In the genomic region with DNA sequence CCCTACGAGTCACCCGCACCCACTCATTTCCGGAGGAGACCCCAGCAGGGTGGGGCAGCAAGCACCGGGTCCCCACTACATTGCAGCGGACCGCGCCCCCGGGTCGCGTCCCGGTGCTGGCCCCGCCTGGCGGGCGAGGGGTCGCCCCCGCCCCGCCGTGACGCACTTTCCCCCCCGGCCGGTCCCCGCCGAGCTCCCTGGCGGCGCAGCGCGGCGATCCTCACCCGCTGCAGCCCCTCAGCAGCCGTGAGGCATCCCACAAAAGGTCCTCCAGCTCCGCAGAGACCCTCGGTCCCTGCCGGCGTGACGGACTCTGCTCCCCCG, we compare ENCODE assay signal across 8 cellular contexts.
A peak's percentile ranks its signal among the peaks of the same experiment; 100 is the strongest.
DNase-seq lines count a peak whose midpoint lies in the region; ATAC-seq, FAIRE-seq and TF ChIP-seq lines count a peak whose summit lies in the region.

No MANE protein-coding gene starts in this region.

- intact Hi-C loops in endothelial cell of umbilical vein (cut with micrococcal nuclease), result loop anchor here (1.0 to 10.0 kb wide), 9 partner anchors 36 to 1221 kb away; no protein-coding TSS in a partner anchor

- under 1% methylated on average over 36 of the region's 36 CpGs for WGBS in urinary bladder

- peak; percentile 67 for DNase-seq in activated effector memory CD4-positive, alpha-beta T cell treated with anti-CD3 and anti-CD28 coated beads, Interleukin-2, amount 50 U/mL, for 16 hours
- no peak for DNase-seq in activated effector memory CD4-positive, alpha-beta T cell treated with Interleukin-2 at 50 U/mL for 16 hours
- DNase-seq in WERI-Rb-1, result peak; percentile 27
- peak; percentile 70 for DNase-seq in endothelial cell of umbilical vein (ENCODE audit: low read depth, low spot score)
- no peak for DNase-seq in GM19240 (ENCODE audit: insufficient read length, low spot score)

- H3K27ac ChIP-seq in WERI-Rb-1, result no peak overlapping the region
- H3K27ac ChIP-seq in endothelial cell of umbilical vein (ENCODE audit: insufficient read depth, low read depth, low read length), result peak overlapping the region; percentile 96
- H3K27ac ChIP-seq in urinary bladder (ENCODE audit: low read depth), result peak overlapping the region; percentile 91

- CTCF ChIA-PET in endothelial cell of umbilical vein (lab: Charles Lee), result interaction anchor here (0.6 to 4.8 kb wide), 39 partner anchors 11 to 961 kb away, joined by 3 to 101 read pairs (median 4); partner anchors contain the start of gene PRICKLE1

- peaks cover 72% of the 10 kb centered on the region for H3K79me2 ChIP-seq in endothelial cell of umbilical vein (ENCODE audit: control insufficient read depth, insufficient read depth, low read length)

- H3K9ac ChIP-seq in endothelial cell of umbilical vein (replicated peaks; ENCODE audit: extremely low read depth, insufficient read depth, low read length) (peak overlapping the region; percentile 97), mucosa of stomach (ENCODE audit: low read length) (peak overlapping the region; percentile 68)

- peaks cover 51% of the 10 kb centered on the region for H3K4me1 ChIP-seq in endothelial cell of umbilical vein (ENCODE audit: control insufficient read depth, extremely low read depth, insufficient read depth, low read length)
- peaks cover 14% of the 10 kb centered on the region for H3K4me1 ChIP-seq in mucosa of stomach (ENCODE audit: control insufficient read depth, insufficient read depth, low read length)
- no peaks in the 10 kb centered on the region for H3K4me1 ChIP-seq in urinary bladder (ENCODE audit: insufficient read depth)

- FAIRE-seq in endothelial cell of umbilical vein (lab: Jason Lieb, UNC), result no peak

- dilution Hi-C loops in endothelial cell of umbilical vein (cut with MboI; ENCODE audit: extremely low pct_ligation_motif_present, low sequenced_read_pairs), result no loop called here

- H3K36me3 ChIP-seq in WERI-Rb-1, result no peaks in the 10 kb centered on the region
- H3K36me3 ChIP-seq in endothelial cell of umbilical vein (ENCODE audit: control insufficient read depth in 2 of 2, extremely low read depth in 1 of 2, insufficient read depth in 2 of 2, low read length in 2 of 2), result no peaks in the 10 kb centered on the region
- H3K36me3 ChIP-seq in mucosa of stomach (ENCODE audit: control insufficient read depth, insufficient read depth, low read length), result no peaks in the 10 kb centered on the region
- H3K36me3 ChIP-seq in urinary bladder (ENCODE audit: insufficient read depth), result no peaks in the 10 kb centered on the region

- H4K20me1 ChIP-seq in endothelial cell of umbilical vein (replicated peaks; ENCODE audit: control insufficient read depth, extremely low read depth, insufficient read depth, low read length), result no peaks in the 10 kb centered on the region

- peak; percentile 14 for ATAC-seq in HG02981 (IDR thresholded peaks at IDR 0.05; ENCODE audit: unreplicated experiment)

- H2AFZ ChIP-seq in endothelial cell of umbilical vein (ENCODE audit: low read depth, low read length), result peak overlapping the region; percentile 65

- no TSS peak for BruUV-seq in endothelial cell of umbilical vein (replicated peaks; lab: Mats Ljungman, UMichigan)

- H3K27me3 ChIP-seq in WERI-Rb-1 (ENCODE audit: insufficient read depth, low read depth, severe bottlenecking), result peaks cover 9% of the 10 kb centered on the region
- no peaks in the 10 kb centered on the region for H3K27me3 ChIP-seq in endothelial cell of umbilical vein (ENCODE audit: control insufficient read depth in 2 of 2, insufficient read depth in 2 of 2, low read length in 2 of 2)
- H3K27me3 ChIP-seq in mucosa of stomach (ENCODE audit: control insufficient read depth, insufficient read depth, low read length), result no peaks in the 10 kb centered on the region

- no peak for TF ChIP-seq CTCF in WERI-Rb-1 (IDR thresholded peaks at IDR 0.05; ENCODE audit: low read depth, low read length)
- TF ChIP-seq CTCF in endothelial cell of umbilical vein (IDR thresholded peaks at IDR 0.05; ENCODE audit: extremely low read depth in 1 of 2, insufficient read depth in 1 of 2, low read depth in 1 of 2, low read length in 2 of 2), result peak in 1 of 2 donors; percentile 4

- peak overlapping the region; percentile 74 for H3K4me2 ChIP-seq in endothelial cell of umbilical vein (ENCODE audit: insufficient read depth, low read length)

- POLR2A ChIA-PET in endothelial cell of umbilical vein (lab: Charles Lee), result interaction anchor here (0.8 to 2.7 kb wide), 5 partner anchors 94 to 855 kb away, joined by 4 to 7 read pairs (median 5); no protein-coding TSS in a partner anchor

- H3K4me3 ChIP-seq in WERI-Rb-1 (ENCODE audit: low read depth, low read length), result peak overlapping the region; percentile 51
- H3K4me3 ChIP-seq in endothelial cell of umbilical vein (replicated peaks in 1 of 3; ENCODE audit: insufficient read depth in 1 of 3, low read depth in 1 of 3, low read length in 3 of 3), result peak overlapping the region; percentile 59 to 69 (median 59)
- H3K4me3 ChIP-seq in mucosa of stomach (ENCODE audit: low read length), result peak overlapping the region; percentile 62
- H3K4me3 ChIP-seq in urinary bladder (ENCODE audit: low read depth, low read length), result peak overlapping the region; percentile 77

- H3K9me3 ChIP-seq in WERI-Rb-1 (ENCODE audit: severe bottlenecking) (no peaks in the 10 kb centered on the region), endothelial cell of umbilical vein (replicated peaks; ENCODE audit: control insufficient read depth, insufficient read depth, low read length) (no peaks in the 10 kb centered on the region), mucosa of stomach (ENCODE audit: control insufficient read depth, low read length) (no peaks in the 10 kb centered on the region)

- no peaks in the 10 kb centered on the region for H3K9me1 ChIP-seq in endothelial cell of umbilical vein (replicated peaks; ENCODE audit: control insufficient read depth, extremely low read depth, insufficient read depth, low read length)

- peak; percentile 30 for TF ChIP-seq POLR2A in endothelial cell of umbilical vein (IDR thresholded peaks at IDR 0.05; ENCODE audit: low read depth, low read length)

TF ChIP-seq in endothelial cell of umbilical vein, 7 proteins besides CTCF, POLR2A, EP300 and RAD21:
- TF ChIP-seq FOS (IDR thresholded peaks at IDR 0.05; ENCODE audit: borderline replicate concordance, insufficient read depth, low read length), result peak; percentile 10
- no peak for TF ChIP-seq POLR2AphosphoS5 (IDR thresholded peaks at IDR 0.05; ENCODE audit: insufficient read depth, low read depth, low read length)
TF ChIP-seq in endothelial cell of umbilical vein: peak in this region for 1.

Comparison
In these comparisons a context has a peak if more than half of its experiments do, and no peak if none do; other contexts are left out.
1. DNase-seq: peak in activated effector memory CD4-positive, alpha-beta T cell treated with anti-CD3 and anti-CD28 coated beads, Interleukin-2, amount 50 U/mL, for 16 hours (single experiment), WERI-Rb-1 (single experiment) and endothelial cell of umbilical vein (single experiment); none in activated effector memory CD4-positive, alpha-beta T cell treated with Interleukin-2 at 50 U/mL for 16 hours (single experiment) and GM19240 (single experiment).
2. Peak in every context shown above with its lines, with median percentiles within 50 percentile points of each other: H3K4me3 ChIP-seq.